ENCODE assay signal across 8 cellular contexts in genomic region chr9:112059145-112059979, GRCh38.
A peak's percentile ranks its signal among the peaks of the same experiment; 100 is the strongest.
DNase-seq lines count a peak whose midpoint lies in the region; ATAC-seq, FAIRE-seq and TF ChIP-seq lines count a peak whose summit lies in the region.

No MANE protein-coding gene starts in this region.

- peaks cover 68% of the 10 kb centered on the region for H3K4me1 Mint-ChIP-seq in activated B cell treated with CpG ODN at 0.5 μM for 24 hours

- H3K4me3 ChIP-seq in left ventricle myocardium inferior: no peak overlapping the region
- H3K4me3 ChIP-seq in skeletal muscle cell (ENCODE audit: low read depth, low read length): no peak overlapping the region

- TF ChIP-seq CTCF in activated B cell treated with CpG ODN at 0.5 μM for 24 hours (IDR thresholded peaks at IDR 0.05): no peak
- no peak for TF ChIP-seq CTCF in left ventricle myocardium inferior (IDR thresholded peaks at IDR 0.05; ENCODE audit: borderline replicate concordance)

- DNase-seq in activated B cell treated with CpG ODN at 0.5 μM for 24 hours (no peak), left ventricle myocardium inferior (no peak), skeletal muscle cell (ENCODE audit: low read depth) (peak; percentile 81), NCI-H82 treated with DMSO at 0.1 percent for 48 hours (lab: John Stamatoyannopoulos, UW; ENCODE audit: unreplicated experiment) (no peak), iPS-NIHi7 (ENCODE audit: extremely low spot score) (no peak)
- no peak for DNase-seq in stimulated activated naive CD4-positive, alpha-beta T cell (lab: John Stamatoyannopoulos, UW)

- POLR2A ChIA-PET in activated B cell treated with CpG ODN at 0.5 μM for 24 hours (lab: Charles Lee): interaction anchor here (0.6 to 3.1 kb wide), 6 partner anchors 26 to 163 kb away, joined by 3 to 47 read pairs (median 4); partner anchors contain the start of gene UGCG

- peaks cover 2% of the 10 kb centered on the region for H3K36me3 Mint-ChIP-seq in activated B cell treated with CpG ODN at 0.5 μM for 24 hours (ENCODE audit: low read depth)

- CTCF ChIA-PET in activated B cell treated with CpG ODN at 0.5 μM for 24 hours (lab: Charles Lee): interaction anchor here (0.6 kb wide), 1 partner anchor 29 kb away, joined by 3 read pairs; no protein-coding TSS in a partner anchor

- peaks cover 40% of the 10 kb centered on the region for H3K4me1 ChIP-seq in left ventricle myocardium inferior

- no peaks in the 10 kb centered on the region for H3K36me3 ChIP-seq in left ventricle myocardium inferior

- ATAC-seq in activated B cell treated with CpG ODN at 0.5 μM for 24 hours (ENCODE audit: low read depth): peak; percentile 62
- ATAC-seq in GM21360 (IDR thresholded peaks at IDR 0.05; ENCODE audit: unreplicated experiment): no peak

- H3K9me3 Mint-ChIP-seq in activated B cell treated with CpG ODN at 0.5 μM for 24 hours: no peaks in the 10 kb centered on the region

- peak; percentile 99 for FAIRE-seq in G401.6 (lab: Jason Lieb, UNC)

- H3K9me3 ChIP-seq in left ventricle myocardium inferior (replicated peaks): no peaks in the 10 kb centered on the region

- peak overlapping the region; percentile 85 for H3K27ac Mint-ChIP-seq in activated B cell treated with CpG ODN at 0.5 μM for 24 hours

- H3K27me3 Mint-ChIP-seq in activated B cell treated with CpG ODN at 0.5 μM for 24 hours: no peaks in the 10 kb centered on the region

- H3K27ac ChIP-seq in left ventricle myocardium inferior (replicated peaks): peak overlapping the region; percentile 80

- intact Hi-C loops in activated B cell treated with CpG ODN at 0.5 μM for 24 hours (cut with micrococcal nuclease) (loop anchor here (1.0 kb wide), 1 partner anchor 22 kb away; no protein-coding TSS in a partner anchor), left ventricle myocardium inferior (cut with micrococcal nuclease) (no loop called here)

- H3K27me3 ChIP-seq in left ventricle myocardium inferior (ENCODE audit: low read depth): no peaks in the 10 kb centered on the region

- no peak overlapping the region for H3K4me3 Mint-ChIP-seq in activated B cell treated with CpG ODN at 0.5 μM for 24 hours
